8 cellular contexts compared by ENCODE assay signal in genomic region chr4:38034986-38035882, GRCh38.
DNase-seq lines count a peak whose midpoint lies in the region; ATAC-seq, FAIRE-seq and TF ChIP-seq lines count a peak whose summit lies in the region.

No MANE protein-coding gene starts in this region.

- intact Hi-C loops in activated naive CD4-positive, alpha-beta T cell treated with anti-CD3 and anti-CD28 coated beads for 36 hours (cut with micrococcal nuclease) = loop anchor here (1.0 to 2.0 kb wide), 5 partner anchors 57 to 582 kb away; partner anchors contain the start of gene TBC1D1
- intact Hi-C loops in PC-9 (cut with micrococcal nuclease; ENCODE audit: unreplicated experiment) (loop anchor here (1.0 to 5.0 kb wide), 4 partner anchors 58 to 583 kb away; a partner anchor contains a TSS), posterior cingulate gyrus (cut with DNase I) (loop anchor here (1.0 to 10.0 kb wide), 4 partner anchors 50 to 580 kb away; a partner anchor contains a TSS)

- no peak overlapping the region for H2AFZ ChIP-seq in PC-9

- no peaks in the 10 kb centered on the region for H3K4me1 Mint-ChIP-seq in activated naive CD4-positive, alpha-beta T cell treated with anti-CD3 and anti-CD28 coated beads for 36 hours (ENCODE audit: low read depth)

- H3K27me3 Mint-ChIP-seq in activated naive CD4-positive, alpha-beta T cell treated with anti-CD3 and anti-CD28 coated beads for 36 hours (ENCODE audit: low read depth) = no peaks in the 10 kb centered on the region

- POLR2A ChIA-PET in PC-9 (lab: Charles Lee; ENCODE audit: unreplicated experiment) = no interaction called here

- no peaks in the 10 kb centered on the region for H3F3A ChIP-seq in PC-9 (ENCODE audit: insufficient read depth, low read depth)

- H4K20me1 ChIP-seq in PC-9 (ENCODE audit: insufficient read depth) = no peaks in the 10 kb centered on the region

- in situ Hi-C loops in KBM-7 (cut with MboI; ENCODE audit: low pct_unique_long_range_greater_than_20kb, low sequenced_read_pairs) = loop anchor here (10.0 kb wide), 1 partner anchor 230 kb away; no protein-coding TSS in a partner anchor

- 0 out of 2 replicates have a peak, but pooled peaks cover 4% of the 10 kb centered on the region for H3K36me3 ChIP-seq in PC-9 (ENCODE audit: low read depth)
- H3K36me3 ChIP-seq in lung (ENCODE audit: control insufficient read depth in 2 of 2, insufficient read depth in 2 of 2, low read length in 2 of 2) = peaks cover 12 to 14% of the 10 kb centered on the region in 2 donors

- CTCF ChIA-PET in activated naive CD4-positive, alpha-beta T cell treated with anti-CD3 and anti-CD28 coated beads for 36 hours (lab: Charles Lee) = interaction anchor here (0.6 to 4.3 kb wide), 14 partner anchors 9 to 281 kb away, joined by 3 to 28 read pairs (median 4); no protein-coding TSS in a partner anchor
- CTCF ChIA-PET in PC-9 (lab: Charles Lee) = interaction anchor here (0.6 kb wide), 2 partner anchors 193 to 632 kb away, joined by 3 read pairs; no protein-coding TSS in a partner anchor

- H3K79me2 ChIP-seq in PC-9 (ENCODE audit: low read depth) = no peaks in the 10 kb centered on the region

- H3K27me3 ChIP-seq in PC-9 (ENCODE audit: insufficient read depth, low read depth) = no peaks in the 10 kb centered on the region
- no peaks in the 10 kb centered on the region for H3K27me3 ChIP-seq in lung (ENCODE audit: control insufficient read depth, insufficient read depth)

- BruUV-seq in PC-9 (replicated peaks; lab: Mats Ljungman, UMichigan) = no TSS peak

- H3K4me1 ChIP-seq in PC-9 (replicated peaks; ENCODE audit: insufficient read depth) (no peaks in the 10 kb centered on the region), lung (ENCODE audit: control insufficient read depth in 2 of 2, insufficient read depth in 2 of 2, low read length in 2 of 2) (no peaks in the 10 kb centered on the region)

- no peak overlapping the region for H3K27ac ChIP-seq in PC-9
- H3K27ac ChIP-seq in lung (ENCODE audit: low read depth in 1 of 2, low read length in 1 of 2) = no peak overlapping the region

- H3K4me3 ChIP-seq in PC-9 (no peak overlapping the region), lung (no peak overlapping the region)

- no peaks in the 10 kb centered on the region for H3K9me2 ChIP-seq in PC-9 (ENCODE audit: insufficient read depth)

- peak; percentile 49 for DNase-seq in activated naive CD4-positive, alpha-beta T cell treated with anti-CD3 and anti-CD28 coated beads for 36 hours
- DNase-seq in activated naive CD4-positive, alpha-beta T cell treated with Interleukin-2 at 50 U/mL for 16 hours = no peak
- DNase-seq in KBM-7 (peak; percentile 66), PC-9 (peak; percentile 10 to 48), lung (ENCODE audit: low spot score) (no peak), posterior cingulate gyrus (no peak)

- H3K36me3 Mint-ChIP-seq in activated naive CD4-positive, alpha-beta T cell treated with anti-CD3 and anti-CD28 coated beads for 36 hours (ENCODE audit: low read depth) = peaks cover 7% of the 10 kb centered on the region

- no peaks in the 10 kb centered on the region for H3K9me3 ChIP-seq in PC-9 (ENCODE audit: insufficient read depth, low read depth)
- H3K9me3 ChIP-seq in lung (ENCODE audit: control insufficient read depth in 2 of 2, insufficient read depth in 1 of 2, low read length in 1 of 2) = no peaks in the 10 kb centered on the region

- no peak for ATAC-seq in lung (ENCODE audit: insufficient read depth, low FRiP score)
- ATAC-seq in GM18498 (IDR thresholded peaks at IDR 0.05; ENCODE audit: unreplicated experiment) = no peak

- H3K4me3 Mint-ChIP-seq in activated naive CD4-positive, alpha-beta T cell treated with anti-CD3 and anti-CD28 coated beads for 36 hours = no peak overlapping the region

- TF ChIP-seq CTCF in PC-9 (conservative IDR thresholded peaks at IDR 0.05) (peak; percentile 85), lung (IDR thresholded peaks at IDR 0.05; ENCODE audit: control extremely low read depth, extremely low read depth) (peak; percentile 78)

- H3K9me3 Mint-ChIP-seq in activated naive CD4-positive, alpha-beta T cell treated with anti-CD3 and anti-CD28 coated beads for 36 hours = no peaks in the 10 kb centered on the region

- no peak overlapping the region for H3K4me2 ChIP-seq in PC-9

- 61 to 63% methylated on average over 11 of the region's 11 CpGs for WGBS in lung, 2 donors

- H3K27ac Mint-ChIP-seq in activated naive CD4-positive, alpha-beta T cell treated with anti-CD3 and anti-CD28 coated beads for 36 hours = no peak overlapping the region

- FAIRE-seq in colon (lab: Jason Lieb, UNC) = peak; percentile 49

Comparison
In these comparisons a context has a peak if more than half of its experiments do, and no peak if none do; other contexts are left out.
1. DNase-seq: peak in activated naive CD4-positive, alpha-beta T cell treated with anti-CD3 and anti-CD28 coated beads for 36 hours (single experiment), KBM-7 (single experiment) and PC-9 (2 of 2); none in activated naive CD4-positive, alpha-beta T cell treated with Interleukin-2 at 50 U/mL for 16 hours (single experiment), lung (single experiment) and posterior cingulate gyrus (0 of 10).